ENCODE assay signal across 2 cellular contexts in genomic region chr2:60530228-60530627, GRCh38.
TF ChIP-seq lines count a peak whose summit lies in the region.

No MANE protein-coding gene starts in this region.

TF ChIP-seq in SK-N-SH treated with all-trans-retinoic acid at 6 μM for 48 hours, 23 proteins besides CTCF, POLR2A, EP300 and RAD21 (continued from another document):
- no peak for TF ChIP-seq CREB5 (CRISPR knock-in tag; IDR thresholded peaks at IDR 0.05; ENCODE audit: low read depth)
TF ChIP-seq in SK-N-SH treated with all-trans-retinoic acid at 6 μM for 48 hours: peak in this region for 0.

TF ChIP-seq in HepG2, 621 proteins besides CTCF, POLR2A, EP300 and RAD21 (continued from another document):
- TF ChIP-seq TRAFD1 (CRISPR knock-in tag; IDR thresholded peaks at IDR 0.05; ENCODE audit: borderline replicate concordance), result no peak
- no peak for TF ChIP-seq ZNF143 (CRISPR knock-in tag; IDR thresholded peaks at IDR 0.05)
- TF ChIP-seq MXD3 (CRISPR knock-in tag; IDR thresholded peaks at IDR 0.05), result no peak
- TF ChIP-seq ZNF574 (CRISPR knock-in tag; IDR thresholded peaks at IDR 0.05), result no peak
- peak; percentile 29; the same call in 1 of the 2 replicates for TF ChIP-seq ZNF746 (CRISPR knock-in tag; IDR thresholded peaks at IDR 0.05)
- 0 out of 2 replicates have a peak, but pooled peaks have one; percentile 45 for TF ChIP-seq CENPBD1 (CRISPR knock-in tag; IDR thresholded peaks at IDR 0.05; ENCODE audit: borderline replicate concordance, low read depth)
- TF ChIP-seq ZNF549 (CRISPR knock-in tag; IDR thresholded peaks at IDR 0.05), result no peak
- TF ChIP-seq KDM2A (CRISPR knock-in tag; IDR thresholded peaks at IDR 0.05; ENCODE audit: borderline replicate concordance, low read depth), result 0 out of 2 replicates have a peak, but pooled peaks have one; percentile 1
- no peak for TF ChIP-seq NCOA2 (CRISPR knock-in tag; IDR thresholded peaks at IDR 0.05)
- TF ChIP-seq ZNF891 (CRISPR knock-in tag; IDR thresholded peaks at IDR 0.05), result 0 out of 2 replicates have a peak, but pooled peaks have one; percentile 22
- TF ChIP-seq NFKB2 (CRISPR knock-in tag; IDR thresholded peaks at IDR 0.05; ENCODE audit: borderline replicate concordance), result no peak
- peak; percentile 26 for TF ChIP-seq ZNF18 (CRISPR knock-in tag; IDR thresholded peaks at IDR 0.05; ENCODE audit: insufficient replicate concordance)
- TF ChIP-seq GTF3A (CRISPR knock-in tag; conservative IDR thresholded peaks at IDR 0.05), result no peak
